In genomic region chr12:57936513-57936883, GRCh38 we compare ENCODE assay signal across 8 cellular contexts. TPM values are rescaled to one million over a fixed set of nuclear protein-coding genes. Genes with fewer than 3 reads are reported as not detected.
DNase-seq lines count a peak whose midpoint lies in the region; ATAC-seq, FAIRE-seq and TF ChIP-seq lines count a peak whose summit lies in the region.

No MANE protein-coding gene starts in this region.

- peaks cover 6% of the 10 kb centered on the region for H3K36me3 Mint-ChIP-seq in CD8-positive, alpha-beta T cell

- no peaks in the 10 kb centered on the region for H3K27me3 Mint-ChIP-seq in CD8-positive, alpha-beta T cell (ENCODE audit: low read depth)

- H4K20me1 ChIP-seq in MM.1S (ENCODE audit: insufficient read depth, low read length) (no peaks in the 10 kb centered on the region), H1 (replicated peaks in 1 of 2; ENCODE audit: control insufficient read depth in 1 of 2, insufficient read depth in 2 of 2, low read length in 2 of 2) (no peaks in the 10 kb centered on the region)

- H2BK120ac ChIP-seq in H1 (replicated peaks; ENCODE audit: low read depth, low read length) = no peak overlapping the region

- no peaks in the 10 kb centered on the region for H3K9me3 Mint-ChIP-seq in CD8-positive, alpha-beta T cell

- H2AFZ ChIP-seq in MM.1S (ENCODE audit: low read length) (peak overlapping the region; percentile 88; the same call in 1 of the 2 replicates), H1 (ENCODE audit: low read length) (no peak overlapping the region), neuron (ENCODE audit: low read depth, low read length) (peak overlapping the region; percentile 46)

- no peak for ATAC-seq in CD8-positive, alpha-beta T cell
- ATAC-seq in GM19324 (IDR thresholded peaks at IDR 0.05; ENCODE audit: low FRiP score, unreplicated experiment) (no peak), GM19328 (IDR thresholded peaks at IDR 0.05; ENCODE audit: unreplicated experiment) (no peak)

- no peak overlapping the region for H4K8ac ChIP-seq in H1 (ENCODE audit: extremely low read depth, insufficient read depth, low read length)

- DNase-seq in CD8-positive, alpha-beta T cell = no peak
- no peak for DNase-seq in MM.1S
- no peak for DNase-seq in H1 (ENCODE audit: low read depth in 1 of 2, low spot score in 2 of 2)
- no peak for DNase-seq in GM13976 (ENCODE audit: low spot score)
- no peak for DNase-seq in NCI-H1417 treated with DMSO at 0.1 percent for 48 hours (lab: John Stamatoyannopoulos, UW)

- H3K23me2 ChIP-seq in H1 (ENCODE audit: low read depth, low read length) = peaks cover 3% of the 10 kb centered on the region

- no peak overlapping the region for H3K18ac ChIP-seq in H1 (ENCODE audit: extremely low read depth, low read length)

- intact Hi-C loops in CD8-positive, alpha-beta T cell (cut with DNase I, micrococcal nuclease) = loop anchor here in 1 of 2 experiments (1.0 kb wide), 2 partner anchors 42 to 89 kb away; no protein-coding TSS in a partner anchor

- peaks cover 42% of the 10 kb centered on the region for H3K4me1 Mint-ChIP-seq in CD8-positive, alpha-beta T cell (ENCODE audit: low read depth)

- H3K9me2 ChIP-seq in MM.1S (replicated peaks; ENCODE audit: insufficient read depth, low read length) = no peaks in the 10 kb centered on the region

- H3K79me2 ChIP-seq in MM.1S (ENCODE audit: low read length) = peaks cover 9% of the 10 kb centered on the region; the same call in 1 of the 2 replicates
- H3K79me2 ChIP-seq in H1 (ENCODE audit: control insufficient read depth in 1 of 2, insufficient read depth in 2 of 2, low read length in 2 of 2) = no peaks in the 10 kb centered on the region

- H4K91ac ChIP-seq in H1 (replicated peaks; ENCODE audit: insufficient read length, low read length) = no peak overlapping the region

- TF ChIP-seq CTCF in CD8-positive, alpha-beta T cell (IDR thresholded peaks at IDR 0.05) = no peak
- TF ChIP-seq CTCF in MM.1S (IDR thresholded peaks at IDR 0.05; ENCODE audit: low read length) (no peak), H1 (IDR thresholded peaks at IDR 0.05; ENCODE audit: control extremely low read depth in 1 of 3, insufficient read depth in 1 of 3, low read depth in 1 of 3, low read length in 3 of 3) (no peak), GM13976 (IDR thresholded peaks at IDR 0.05; ENCODE audit: borderline replicate concordance, control extremely low read depth, extremely low read depth, insufficient read depth, missing control alignments) (no peak)

- POLR2A ChIA-PET in CD8-positive, alpha-beta T cell (lab: Charles Lee) = interaction anchor here (1.3 kb wide), 1 partner anchor 10 kb away, joined by 4 read pairs; no protein-coding TSS in a partner anchor
- POLR2A ChIA-PET in H1 (lab: Charles Lee; ENCODE audit: partially characterized antibody) = no interaction called here

- 67% methylated on average over 3 of the region's 3 CpGs; no CpG with 5 or more reads in 1 of the 2 experiments for WGBS in H1 (ENCODE audit: extremely low coverage in 1 of 2, insufficient coverage in 1 of 2, insufficient read length in 1 of 2, insufficient replicate concordance in 2 of 2, low coverage in 1 of 2, low lambda C conversion rate in 2 of 2, missing lambda C conversion rate in 1 of 2), 2 experiments

- H3K23ac ChIP-seq in H1 (ENCODE audit: insufficient read length) = no peak overlapping the region

- H3K27ac ChIP-seq in CD8-positive, alpha-beta T cell (ENCODE audit: low read depth, low read length) = peak overlapping the region; percentile 93
- H3K27ac ChIP-seq in MM.1S (ENCODE audit: low read length) (no peak overlapping the region), H1 (ENCODE audit: low read depth, low read length) (no peak overlapping the region)

- H2BK15ac ChIP-seq in H1 (ENCODE audit: low read length) = no peak overlapping the region

- in situ Hi-C loops in GM13976 (cut with MboI; ENCODE audit: low sequenced_read_pairs, unreplicated experiment) = no loop called here

- H2BK5ac ChIP-seq in H1 (ENCODE audit: low read depth, low read length) = no peak overlapping the region

- H3K9me3 ChIP-seq in CD8-positive, alpha-beta T cell (ENCODE audit: low read length) = no peaks in the 10 kb centered on the region
- H3K9me3 ChIP-seq in MM.1S (replicated peaks; ENCODE audit: insufficient read depth, low read length) (no peaks in the 10 kb centered on the region), H1 (ENCODE audit: insufficient read depth in 2 of 2, low read depth in 1 of 2, low read length in 1 of 2) (no peaks in the 10 kb centered on the region), neuron (ENCODE audit: low read length) (no peaks in the 10 kb centered on the region)

- H3K9ac ChIP-seq in MM.1S (ENCODE audit: low read length) = peak overlapping the region; percentile 89; the same call in 1 of the 2 replicates
- H3K9ac ChIP-seq in H1 (replicated peaks in 1 of 4; ENCODE audit: extremely low read depth in 1 of 4, low read depth in 3 of 4, low read length in 3 of 4) = no peak overlapping the region

- H3K14ac ChIP-seq in H1 (ENCODE audit: insufficient read length) = no peak overlapping the region

- TF ChIP-seq POLR2A in H1 (IDR thresholded peaks at IDR 0.05; ENCODE audit: control extremely low read depth in 1 of 2, low read depth in 2 of 2, low read length in 2 of 2) = no peak

- peaks cover 24% of the 10 kb centered on the region for H3K4me1 ChIP-seq in CD8-positive, alpha-beta T cell (ENCODE audit: insufficient read depth, low read length)
- H3K4me1 ChIP-seq in MM.1S (ENCODE audit: low read length) = peaks cover 25% of the 10 kb centered on the region
- H3K4me1 ChIP-seq in H1 (replicated peaks in 1 of 4; ENCODE audit: control insufficient read depth in 3 of 4, insufficient read depth in 4 of 4, low read length in 3 of 4) = peaks cover 0 to 3% (median 2%) of the 10 kb centered on the region in 4 experiments; a peak in 3 of 7 replicates
- H3K4me1 ChIP-seq in neuron (ENCODE audit: insufficient read depth, low read length) = peaks cover 12% of the 10 kb centered on the region

- no peak overlapping the region for H4K5ac ChIP-seq in H1 (ENCODE audit: insufficient read length, low read depth, low read length)

- CTCF ChIA-PET in CD8-positive, alpha-beta T cell (lab: Charles Lee) = interaction anchor here (1.8 kb wide), 1 partner anchor 155 kb away, joined by 4 read pairs; no protein-coding TSS in a partner anchor
- CTCF ChIA-PET in H1 (lab: Charles Lee; ENCODE audit: partially characterized antibody) = no interaction called here

- no peak overlapping the region for H3K4ac ChIP-seq in H1 (replicated peaks; ENCODE audit: insufficient read length, low read depth, low read length)

- no peak overlapping the region for H2BK20ac ChIP-seq in H1 (ENCODE audit: low read length)

- H2AK5ac ChIP-seq in H1 (ENCODE audit: low read depth, low read length) = no peak overlapping the region

- H2BK12ac ChIP-seq in H1 (ENCODE audit: low read depth, low read length) = no peak overlapping the region

- H3K4me3 ChIP-seq in CD8-positive, alpha-beta T cell (ENCODE audit: low read depth, low read length) = no peak overlapping the region
- peak overlapping the region; percentile 82; the same call in 1 of the 2 replicates for H3K4me3 ChIP-seq in MM.1S (ENCODE audit: low read length)
- peak overlapping the region; percentile 37 to 63 (median 53); a peak in 4 of 8 replicates for H3K4me3 ChIP-seq in H1 (ENCODE audit: extremely low read depth in 1 of 4, insufficient read depth in 2 of 4, low read depth in 3 of 4, low read length in 4 of 4)
- peak overlapping the region; percentile 71 for H3K4me3 ChIP-seq in neuron (ENCODE audit: low read length)

- peak overlapping the region; percentile 100 for H3K27ac Mint-ChIP-seq in CD8-positive, alpha-beta T cell

- H3K4me2 ChIP-seq in MM.1S (ENCODE audit: low read depth, low read length) = peak overlapping the region; percentile 67
- H3K4me2 ChIP-seq in H1 (ENCODE audit: insufficient read depth in 1 of 2, low read depth in 2 of 2, low read length in 2 of 2) = peak overlapping the region in 1 of 2 experiments; percentile 66; a peak in 2 of 4 replicates

- TF ChIP-seq RAD21 in H1 (IDR thresholded peaks at IDR 0.05 in 1 of 2, conservative IDR thresholded peaks at IDR 0.05 in 1 of 2; ENCODE audit: low read depth in 2 of 2, low read length in 2 of 2) = no peak

- H3K79me1 ChIP-seq in H1 (ENCODE audit: low read depth, low read length) = no peaks in the 10 kb centered on the region

- H3F3A ChIP-seq in MM.1S (ENCODE audit: insufficient read depth, low read length) = peaks cover 25% of the 10 kb centered on the region

- H3K56ac ChIP-seq in H1 (replicated peaks; ENCODE audit: insufficient read length, low read depth, low read length) = no peak overlapping the region

- FAIRE-seq in H1 (lab: Jason Lieb, UNC) = no peak

- H3K36me3 ChIP-seq in CD8-positive, alpha-beta T cell (ENCODE audit: insufficient read depth, low read length) = no peaks in the 10 kb centered on the region
- H3K36me3 ChIP-seq in MM.1S (replicated peaks; ENCODE audit: insufficient read depth, low read length) (no peaks in the 10 kb centered on the region), H1 (ENCODE audit: control insufficient read depth in 2 of 4, insufficient read depth in 4 of 4, low read length in 3 of 4) (no peaks in the 10 kb centered on the region), neuron (ENCODE audit: insufficient read depth, low read length) (no peaks in the 10 kb centered on the region)

- H3K4me3 Mint-ChIP-seq in CD8-positive, alpha-beta T cell = peak overlapping the region; percentile 69

- TF ChIP-seq EP300 in H1 (IDR thresholded peaks at IDR 0.05; ENCODE audit: borderline replicate concordance in 1 of 2, low read depth in 2 of 2, low read length in 2 of 2) = no peak

- H3K27me3 ChIP-seq in CD8-positive, alpha-beta T cell (ENCODE audit: insufficient read depth, low read length) = no peaks in the 10 kb centered on the region
- no peaks in the 10 kb centered on the region for H3K27me3 ChIP-seq in MM.1S (replicated peaks; ENCODE audit: insufficient read depth, low read length)
- peaks cover 0 to 9% (median under 1%) of the 10 kb centered on the region in 4 experiments; a peak in 1 of 7 replicates for H3K27me3 ChIP-seq in H1 (replicated peaks in 1 of 4; ENCODE audit: control insufficient read depth in 3 of 4, extremely low read depth in 1 of 4, insufficient read depth in 3 of 4, low read length in 3 of 4)
- no peaks in the 10 kb centered on the region for H3K27me3 ChIP-seq in neuron (ENCODE audit: insufficient read depth, low read length)

TF ChIP-seq in H1, 55 proteins besides CTCF, POLR2A, EP300 and RAD21 (continues in another document):
- TF ChIP-seq CEBPB (IDR thresholded peaks at IDR 0.05; ENCODE audit: low read depth, low read length) (no peak), SRF (IDR thresholded peaks at IDR 0.05; ENCODE audit: low read depth, low read length) (no peak)

RNA-seq across cellular contexts. Expression of gene ATP23, which starts 4.9 kb away (rescaled TPM):
- total RNA-seq in CD8-positive, alpha-beta T cell = 1 to 10 TPM; 3.6 to 4.7 TPM
- 6.7 and 10.2 TPM in 2 replicates for total RNA-seq in H1 (2021; fragmentation: NEBNext Ultra II Directional; extraction: Animal tissue kit (Norgen Biotek cat#: 25700))
- 12.1 and 13.5 TPM in 2 replicates for polyA plus RNA-seq in H1 (2011; rRNA removed)
- 10.4 TPM for polyA plus RNA-seq in H1 (2011; cell fraction: cytosol; rRNA removed)
- 4.3 TPM for polyA plus RNA-seq in H1 (2011; cell fraction: nucleus; rRNA removed)
- polyA plus RNA-seq in H1 (2012, experiment 1 of 2) = 4.2 to 8.9 TPM (median 8.2 TPM) in 4 replicates
- 3.5 TPM for polyA plus RNA-seq in H1 (2012, experiment 2 of 2)
- 8.1 TPM for polyA plus RNA-seq in H1 (2013, experiment 1 of 2)
- 6.9 TPM for polyA plus RNA-seq in H1 (2013, experiment 2 of 2)
- 5.0 and 8.6 TPM in 2 replicates for polyA minus RNA-seq in H1 (2011; rRNA and poly(A)+ RNA removed)
- polyA minus RNA-seq in H1 (2011; cell fraction: cytosol; rRNA and poly(A)+ RNA removed) = 4.8 TPM
- polyA minus RNA-seq in H1 (2011; cell fraction: nucleus; rRNA and poly(A)+ RNA removed) = 5.3 TPM
